ENCODE assay signal across 15 cellular contexts in the genomic region with DNA sequence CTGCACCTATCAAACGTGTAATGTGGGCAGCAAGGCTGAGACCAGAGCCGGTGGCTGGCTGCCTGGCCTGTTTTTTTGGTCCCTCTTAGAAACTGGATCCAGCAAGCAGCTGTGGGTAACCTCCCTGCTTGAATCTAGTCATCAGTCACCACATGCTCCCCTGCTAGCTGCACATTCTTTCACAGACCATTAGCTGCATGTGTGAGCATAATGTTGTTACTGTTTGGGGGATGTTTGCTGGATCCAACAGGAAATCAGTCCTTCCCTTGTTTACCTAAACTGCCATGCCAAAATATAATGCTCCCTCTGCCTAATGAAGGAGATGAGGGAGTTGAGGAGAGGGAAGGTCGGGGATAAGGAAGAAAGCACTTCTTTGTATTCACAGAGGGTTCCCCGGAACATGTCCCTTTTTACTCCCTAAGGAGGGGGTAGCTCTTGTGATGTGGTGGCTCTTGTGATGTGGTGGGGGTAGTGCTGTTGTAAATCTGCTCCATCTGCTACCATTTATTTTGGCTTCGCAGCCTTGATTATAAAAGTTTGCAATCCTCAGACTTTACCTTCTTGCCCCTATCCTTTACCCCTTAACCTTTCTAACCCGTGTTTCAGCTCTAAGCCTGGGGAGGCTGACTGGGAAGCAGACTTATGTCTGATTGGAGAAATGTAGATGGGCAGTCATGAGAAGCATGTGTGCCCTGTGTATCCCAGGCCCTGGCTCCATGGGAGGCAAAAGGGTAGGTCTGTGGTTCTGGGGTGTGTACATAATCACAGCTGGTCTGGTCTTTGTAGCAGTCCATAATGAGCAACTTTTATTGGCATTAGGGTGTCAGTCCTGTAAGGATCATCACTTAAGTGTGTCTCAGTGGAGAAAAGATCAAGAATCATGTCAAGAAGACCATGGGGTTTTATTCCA. TPM values are rescaled to one million over a fixed set of nuclear protein-coding genes. Genes with fewer than 3 reads are reported as not detected.
DNase-seq lines count a peak whose midpoint lies in the region; ATAC-seq and TF ChIP-seq lines count a peak whose summit lies in the region.
"Had no signal": no experiment of that assay in that cellular context is flagged by ENCODE, and none has a peak within 500 bp of the region (broad histone marks: within the 10 kb centered on the region; RNA-seq: fewer than 3 reads in every experiment).

No MANE protein-coding gene starts in this region.

- H3K27ac ChIP-seq in GM23248 (peak overlapping the region; percentile 47), mesodermal cell (ENCODE audit: low read depth, low read length, severe bottlenecking) (peak overlapping the region; percentile 80)
- H3K27ac ChIP-seq: cardiac muscle cell had no signal

- H3K4me1 Mint-ChIP-seq in mesothelial cell of epicardium (no peaks in the 10 kb centered on the region), T-helper 17 cell (peaks cover 5% of the 10 kb centered on the region)

- TF ChIP-seq CTCF in AG04449 (IDR thresholded peaks at IDR 0.05; ENCODE audit: insufficient read depth, low read length, missing control alignments) (no peak), astrocyte of the spinal cord (IDR thresholded peaks at IDR 0.05; ENCODE audit: low read depth, low read length) (no peak), mesothelial cell of epicardium (IDR thresholded peaks at IDR 0.05; ENCODE audit: unreplicated experiment) (no peak)

- peaks cover 70% of the 10 kb centered on the region for H3F3A ChIP-seq in GM23248 (ENCODE audit: insufficient read depth)

- H3K9me3 Mint-ChIP-seq in mesothelial cell of epicardium = no peaks in the 10 kb centered on the region
- H3K9me3 Mint-ChIP-seq: activated T-cell treated with anti-CD3 and anti-CD28 coated beads, Interleukin-2, amount 50 U/mL, for 4 hours; CD4-positive, alpha-beta T cell had no signal

- peaks cover 17% of the 10 kb centered on the region for H3K36me3 Mint-ChIP-seq in mesothelial cell of epicardium
- H3K36me3 Mint-ChIP-seq in T-helper 17 cell (ENCODE audit: low read depth) = peaks cover 21% of the 10 kb centered on the region

- H3K4me1 ChIP-seq in GM23248 (ENCODE audit: insufficient read depth) = peaks cover 6% of the 10 kb centered on the region; the same call in 1 of the 2 replicates
- H3K4me1 ChIP-seq in mesodermal cell (ENCODE audit: control insufficient read depth, insufficient read depth, low read length, poor library complexity, severe bottlenecking) = peaks cover 18% of the 10 kb centered on the region

- in situ Hi-C loops in GM23248 (cut with MboI) = loop anchor here (10.0 kb wide), 1 partner anchor 148 kb away; no protein-coding TSS in a partner anchor
- in situ Hi-C loops in astrocyte of the spinal cord (cut with HindIII; ENCODE audit: low sequenced_read_pairs) = no loop called here

- no peaks in the 10 kb centered on the region for H4K20me1 ChIP-seq in GM23248 (ENCODE audit: insufficient read depth)

- no peaks in the 10 kb centered on the region for H3K9me3 ChIP-seq in GM23248 (ENCODE audit: low read depth)
- no peaks in the 10 kb centered on the region for H3K9me3 ChIP-seq in mesodermal cell (ENCODE audit: control insufficient read depth, low read length)
- H3K9me3 ChIP-seq in T-helper 17 cell (ENCODE audit: control insufficient read depth, low read length, poor library complexity, severe bottlenecking) = no peaks in the 10 kb centered on the region
- H3K9me3 ChIP-seq: gastroesophageal sphincter, tibial nerve had no signal

- H3K36me3 ChIP-seq in GM23248 (ENCODE audit: low read depth) (peaks cover 43% of the 10 kb centered on the region), mesodermal cell (ENCODE audit: control insufficient read depth, insufficient read depth, low read length) (peaks cover 67% of the 10 kb centered on the region)

- H3K9ac ChIP-seq in GM23248 = peak overlapping the region; percentile 18; the same call in 1 of the 2 replicates

- H3K27ac Mint-ChIP-seq in mesothelial cell of epicardium (no peak overlapping the region), T-helper 17 cell (no peak overlapping the region)
- H3K27ac Mint-ChIP-seq: CD4-positive, alpha-beta T cell had no signal

- ATAC-seq in GM21528 (IDR thresholded peaks at IDR 0.05; ENCODE audit: low FRiP score, unreplicated experiment) = no peak
- no peak for ATAC-seq in T-helper 17 cell
- ATAC-seq: activated T-cell treated with anti-CD3 and anti-CD28 coated beads, Interleukin-2, amount 50 U/mL, for 4 hours; gastroesophageal sphincter; left ventricle myocardium superior had no signal

- H3K4me3 ChIP-seq in AG04449 (ENCODE audit: low read depth, low read length) = no peak overlapping the region
- H3K4me3 ChIP-seq in GM23248 = no peak overlapping the region
- H3K4me3 ChIP-seq in astrocyte of the spinal cord (ENCODE audit: low read depth, low read length) = no peak overlapping the region
- no peak overlapping the region for H3K4me3 ChIP-seq in mesodermal cell (ENCODE audit: extremely low read depth, insufficient read depth, low read length, poor library complexity, severe bottlenecking)
- H3K4me3 ChIP-seq: cardiac muscle cell, gastroesophageal sphincter, tibial nerve had no signal

- POLR2A ChIA-PET in AG04449 (lab: Yijun Ruan, JAX) = interaction anchor here (1.2 kb wide), 2 partner anchors 147 to 168 kb away, joined by 4 to 8 read pairs; a partner anchor contains a TSS

- WGBS in GM23248 (ENCODE audit: low coverage in 1 of 2, low lambda C conversion rate in 2 of 2, missing lambda C conversion rate in 2 of 2), 2 experiments = 29 to 30% methylated on average over 6 of the region's 6 CpGs
- 83 to 85% methylated on average over 2 of the region's 6 CpGs for WGBS in mesodermal cell (ENCODE audit: insufficient coverage in 2 of 2), 2 experiments

- H3K9me2 ChIP-seq in GM23248 (ENCODE audit: insufficient read depth) = no peaks in the 10 kb centered on the region

- no peak overlapping the region for H2AFZ ChIP-seq in GM23248

- H3K4me3 Mint-ChIP-seq in mesothelial cell of epicardium (no peak overlapping the region), T-helper 17 cell (no peak overlapping the region)
- H3K4me3 Mint-ChIP-seq: activated T-cell treated with anti-CD3 and anti-CD28 coated beads, Interleukin-2, amount 50 U/mL, for 4 hours; CD4-positive, alpha-beta T cell had no signal

- no peaks in the 10 kb centered on the region for H3K27me3 ChIP-seq in GM23248 (replicated peaks; ENCODE audit: insufficient read depth)
- H3K27me3 ChIP-seq: cardiac muscle cell, gastroesophageal sphincter, tibial nerve had no signal

- DNase-seq in AG04449 (ENCODE audit: low read depth, low spot score) (peak; percentile 56), GM23248 (peak; percentile 69), astrocyte of the spinal cord (ENCODE audit: low read depth, low spot score) (peak; percentile 84), NCI-H526 treated with DMSO at 0.1 percent for 48 hours (lab: John Stamatoyannopoulos, UW) (no peak), mesothelial cell of epicardium (ENCODE audit: low spot score in 2 of 2, unreplicated experiment in 2 of 2) (no peak), T-helper 17 cell (no peak)
- DNase-seq: activated T-cell treated with anti-CD3 and anti-CD28 coated beads, Interleukin-2, amount 50 U/mL, for 4 hours; CD4-positive, alpha-beta T cell; KBM-7; left ventricle myocardium superior had no signal

- no peaks in the 10 kb centered on the region for H3K27me3 Mint-ChIP-seq in mesothelial cell of epicardium (ENCODE audit: low read depth)
- H3K27me3 Mint-ChIP-seq in T-helper 17 cell = no peaks in the 10 kb centered on the region
- H3K27me3 Mint-ChIP-seq: CD4-positive, alpha-beta T cell had no signal

- no peaks in the 10 kb centered on the region for H3K79me2 ChIP-seq in GM23248 (ENCODE audit: insufficient read depth)

- H3K4me2 ChIP-seq in GM23248 (ENCODE audit: unreplicated experiment) = no peak overlapping the region

- CTCF ChIA-PET in AG04449 (lab: Yijun Ruan, JAX) = interaction anchor here (0.7 to 8.5 kb wide), 6 partner anchors 10 to 179 kb away, joined by 3 to 109 read pairs (median 4); no protein-coding TSS in a partner anchor

RNA-seq across cellular contexts. Expression of a gene that starts 20.8 kb away (rescaled TPM):
- total RNA-seq in GM23248 (2014; rRNA removed; shearing (Covaris generic)) = 496 and 507 TPM in 2 replicates
- polyA plus RNA-seq in GM23248 (2016; fragmentation: Nextera tagmentation; extraction: Ambion mirVana) = 319 and 320 TPM in 2 replicates
- polyA plus RNA-seq in mesodermal cell (2013, experiment 1 of 2) = 9.1 TPM
- 8.1 TPM for polyA plus RNA-seq in mesodermal cell (2013, experiment 2 of 2)
- total RNA-seq in mesothelial cell of epicardium (7.0 to 7.9 TPM (median 7.5 TPM) in 3 replicates), T-helper 17 cell (not detected)
- total RNA-seq: activated T-cell treated with anti-CD3 and anti-CD28 coated beads, Interleukin-2, amount 50 U/mL, for 4 hours; CD4-positive, alpha-beta T cell had no signal

Comparison
In these comparisons a context has a peak if more than half of its experiments do, and no peak if none do; other contexts are left out.
1. DNase-seq: peak in AG04449 (single experiment), GM23248 (single experiment) and astrocyte of the spinal cord (single experiment); none in NCI-H526 treated with DMSO at 0.1 percent for 48 hours (single experiment), mesothelial cell of epicardium (0 of 2) and T-helper 17 cell (0 of 3).
2. RNA of a gene that starts 20.8 kb away (total RNA-seq): 496 to 507 TPM in GM23248; 7.0 to 7.9 TPM in mesothelial cell of epicardium and not detected in T-helper 17 cell; every median in the first group is over 10 times any median in the second.